In genomic region chr21:38269567-38269917, GRCh38 we compare ENCODE assay signal across 10 cellular contexts. TPM values are rescaled to one million over a fixed set of nuclear protein-coding genes. Genes with fewer than 3 reads are reported as not detected.
DNase-seq lines count a peak whose midpoint lies in the region; ATAC-seq and TF ChIP-seq lines count a peak whose summit lies in the region.
"Had no signal": no experiment of that assay in that cellular context is flagged by ENCODE, and none has a peak within 500 bp of the region (broad histone marks: within the 10 kb centered on the region; RNA-seq: fewer than 3 reads in every experiment).

No MANE protein-coding gene starts in this region.

- dilution Hi-C loops in mammary epithelial cell (cut with HindIII; ENCODE audit: low sequenced_read_pairs), result no loop called here

- H3K9me3 ChIP-seq in breast epithelium (no peaks in the 10 kb centered on the region), mammary epithelial cell (replicated peaks; ENCODE audit: insufficient read depth, low read length) (no peaks in the 10 kb centered on the region)
- no peaks in the 10 kb centered on the region for H3K9me3 ChIP-seq in CD4-positive, alpha-beta memory T cell (ENCODE audit: control insufficient read depth in 1 of 2, low read length in 2 of 2)
- no peaks in the 10 kb centered on the region for H3K9me3 ChIP-seq in CD8-positive, alpha-beta T cell (ENCODE audit: low read length)

- H3K4me3 ChIP-seq in breast epithelium (no peak overlapping the region), mammary epithelial cell (replicated peaks in 1 of 3; ENCODE audit: insufficient read depth in 1 of 3, low read depth in 2 of 3, low read length in 3 of 3) (no peak overlapping the region)
- H3K4me3 ChIP-seq in CD4-positive, alpha-beta memory T cell (ENCODE audit: low read length in 2 of 2), result no peak overlapping the region
- H3K4me3 ChIP-seq in CD8-positive, alpha-beta T cell (ENCODE audit: low read depth, low read length), result no peak overlapping the region

- BruUV-seq in mammary epithelial cell (replicated peaks; lab: Mats Ljungman, UMichigan), result no TSS peak

- H3K27ac ChIP-seq in breast epithelium (peak overlapping the region; percentile 48 to 67), mammary epithelial cell (ENCODE audit: insufficient read depth, low read depth, low read length) (no peak overlapping the region)
- no peak overlapping the region for H3K27ac ChIP-seq in CD4-positive, alpha-beta memory T cell (ENCODE audit: low read depth, low read length)
- no peak overlapping the region for H3K27ac ChIP-seq in CD8-positive, alpha-beta T cell (ENCODE audit: low read depth, low read length)

- no peaks in the 10 kb centered on the region for H3K4me1 ChIP-seq in breast epithelium
- H3K4me1 ChIP-seq in mammary epithelial cell (ENCODE audit: insufficient read depth, low read length), result peaks cover 56% of the 10 kb centered on the region
- no peaks in the 10 kb centered on the region for H3K4me1 ChIP-seq in CD4-positive, alpha-beta memory T cell (ENCODE audit: insufficient read depth, low read length)
- no peaks in the 10 kb centered on the region for H3K4me1 ChIP-seq in CD8-positive, alpha-beta T cell (ENCODE audit: insufficient read depth, low read length)

- H3K36me3 Mint-ChIP-seq in WTC11, result no peaks in the 10 kb centered on the region
- no peaks in the 10 kb centered on the region for H3K36me3 Mint-ChIP-seq in CD4-positive, alpha-beta memory T cell
- H3K36me3 Mint-ChIP-seq in CD8-positive, alpha-beta T cell, result no peaks in the 10 kb centered on the region
- H3K36me3 Mint-ChIP-seq: naive thymus-derived CD8-positive, alpha-beta T cell had no signal

- WGBS in mammary epithelial cell (ENCODE audit: low coverage, missing lambda C conversion rate), result 98% methylated on average over 2 of the region's 2 CpGs

- in situ Hi-C loops in mammary epithelial cell (cut with MboI; ENCODE audit: low sequenced_read_pairs in 2 of 2) (no loop called here), KBM-7 (cut with MboI; ENCODE audit: low pct_unique_long_range_greater_than_20kb, low sequenced_read_pairs) (no loop called here)

- H3K36me3 ChIP-seq in breast epithelium (no peaks in the 10 kb centered on the region), mammary epithelial cell (ENCODE audit: insufficient read depth, low read length) (no peaks in the 10 kb centered on the region)
- no peaks in the 10 kb centered on the region for H3K36me3 ChIP-seq in CD4-positive, alpha-beta memory T cell (ENCODE audit: insufficient read depth, low read length)
- no peaks in the 10 kb centered on the region for H3K36me3 ChIP-seq in CD8-positive, alpha-beta T cell (ENCODE audit: insufficient read depth, low read length)

- H3K4me2 ChIP-seq in mammary epithelial cell (ENCODE audit: insufficient read depth, low read depth, low read length), result no peak overlapping the region

- no peak overlapping the region for H3K27ac Mint-ChIP-seq in WTC11
- H3K27ac Mint-ChIP-seq in CD4-positive, alpha-beta memory T cell, result peak overlapping the region in 1 of 7 donors; percentile 16
- no peak overlapping the region for H3K27ac Mint-ChIP-seq in CD8-positive, alpha-beta T cell
- H3K27ac Mint-ChIP-seq: naive thymus-derived CD8-positive, alpha-beta T cell had no signal

- peaks cover 6% of the 10 kb centered on the region; the same call in 1 of the 2 replicates for H3K9me3 Mint-ChIP-seq in WTC11
- H3K9me3 Mint-ChIP-seq in CD4-positive, alpha-beta memory T cell, result peaks cover 0 to 2% (median 0%) of the 10 kb centered on the region in 8 donors
- no peaks in the 10 kb centered on the region for H3K9me3 Mint-ChIP-seq in CD8-positive, alpha-beta T cell
- H3K9me3 Mint-ChIP-seq: naive thymus-derived CD8-positive, alpha-beta T cell had no signal

- H3K27me3 Mint-ChIP-seq in WTC11 (ENCODE audit: low read depth), result no peaks in the 10 kb centered on the region; the same call in 1 of the 2 replicates
- peaks cover 0 to 4% of the 10 kb centered on the region in 2 donors for H3K27me3 Mint-ChIP-seq in CD4-positive, alpha-beta memory T cell
- peaks cover 2% of the 10 kb centered on the region for H3K27me3 Mint-ChIP-seq in CD8-positive, alpha-beta T cell (ENCODE audit: low read depth)

- intact Hi-C loops in breast epithelium (cut with DNase I; ENCODE audit: low total_unique reads), result no loop called here
- intact Hi-C loops in mammary epithelial cell (cut with micrococcal nuclease), result no loop called here
- intact Hi-C loops in CD4-positive, alpha-beta memory T cell (cut with micrococcal nuclease), result no loop called here
- intact Hi-C loops in CD8-positive, alpha-beta T cell (cut with DNase I, micrococcal nuclease), result no loop called here

- no peak overlapping the region for H3K4me3 Mint-ChIP-seq in WTC11
- no peak overlapping the region for H3K4me3 Mint-ChIP-seq in CD4-positive, alpha-beta memory T cell
- no peak overlapping the region for H3K4me3 Mint-ChIP-seq in CD8-positive, alpha-beta T cell
- H3K4me3 Mint-ChIP-seq: naive thymus-derived CD8-positive, alpha-beta T cell had no signal

- peaks cover 75% of the 10 kb centered on the region for H3K79me2 ChIP-seq in mammary epithelial cell (ENCODE audit: insufficient read depth, low read length)

- no peak for DNase-seq in breast epithelium (ENCODE audit: low spot score in 2 of 2)
- DNase-seq in mammary epithelial cell, result no peak
- DNase-seq in WTC11 (ENCODE audit: low spot score), result no peak
- DNase-seq in NCI-H2107 (lab: John Stamatoyannopoulos, UW), result no peak
- no peak for DNase-seq in KBM-7
- no peak for DNase-seq in CD4-positive, alpha-beta memory T cell
- no peak for DNase-seq in CD8-positive, alpha-beta T cell
- DNase-seq: head of caudate nucleus; naive thymus-derived CD8-positive, alpha-beta T cell had no signal

- H3K4me1 Mint-ChIP-seq in WTC11, result peaks cover 3% of the 10 kb centered on the region
- peaks cover 0 to 6% (median 0%) of the 10 kb centered on the region in 4 donors for H3K4me1 Mint-ChIP-seq in CD4-positive, alpha-beta memory T cell
- no peaks in the 10 kb centered on the region for H3K4me1 Mint-ChIP-seq in CD8-positive, alpha-beta T cell (ENCODE audit: low read depth)
- H3K4me1 Mint-ChIP-seq: naive thymus-derived CD8-positive, alpha-beta T cell had no signal

- CTCF ChIA-PET in mammary epithelial cell (lab: Charles Lee; ENCODE audit: low non-redundant PET), result no interaction called here
- CTCF ChIA-PET in WTC11 (lab: Charles Lee), result interaction anchor here (0.6 to 1.1 kb wide), 4 partner anchors 50 to 99 kb away, joined by 3 to 4 read pairs (median 3); no protein-coding TSS in a partner anchor
- CTCF ChIA-PET in CD4-positive, alpha-beta memory T cell (lab: Charles Lee; ENCODE audit: partially characterized antibody), result no interaction called here
- CTCF ChIA-PET in CD8-positive, alpha-beta T cell (lab: Charles Lee), result no interaction called here

- H2AFZ ChIP-seq in mammary epithelial cell (ENCODE audit: low read depth, low read length), result no peak overlapping the region

- POLR2A ChIA-PET in WTC11 (lab: Charles Lee), result no interaction called here
- POLR2A ChIA-PET in CD4-positive, alpha-beta memory T cell (lab: Charles Lee; ENCODE audit: partially characterized antibody), result no interaction called here
- POLR2A ChIA-PET in CD8-positive, alpha-beta T cell (lab: Charles Lee), result no interaction called here

- H3K9ac ChIP-seq in mammary epithelial cell (ENCODE audit: insufficient read depth, low read length), result no peak overlapping the region

- H3K27me3 ChIP-seq in breast epithelium (no peaks in the 10 kb centered on the region), mammary epithelial cell (ENCODE audit: insufficient read depth, low read length) (no peaks in the 10 kb centered on the region)
- H3K27me3 ChIP-seq in CD4-positive, alpha-beta memory T cell (ENCODE audit: insufficient read depth, low read length), result no peaks in the 10 kb centered on the region
- no peaks in the 10 kb centered on the region for H3K27me3 ChIP-seq in CD8-positive, alpha-beta T cell (ENCODE audit: insufficient read depth, low read length)

- TF ChIP-seq POLR2A in breast epithelium (IDR thresholded peaks at IDR 0.05), result no peak

- H4K20me1 ChIP-seq in mammary epithelial cell (ENCODE audit: insufficient read depth, low read length), result no peaks in the 10 kb centered on the region

- no peak for TF ChIP-seq CTCF in breast epithelium (IDR thresholded peaks at IDR 0.05)
- TF ChIP-seq CTCF in mammary epithelial cell (conservative IDR thresholded peaks at IDR 0.05 in 1 of 2, IDR thresholded peaks at IDR 0.05 in 1 of 2; ENCODE audit: extremely low read depth in 1 of 2, insufficient read depth in 1 of 2, low read depth in 1 of 2, low read length in 2 of 2), result no peak
- no peak for TF ChIP-seq CTCF in WTC11 (IDR thresholded peaks at IDR 0.05)
- TF ChIP-seq CTCF in CD8-positive, alpha-beta T cell (IDR thresholded peaks at IDR 0.05), result no peak

- ATAC-seq in HG02840 (IDR thresholded peaks at IDR 0.05; ENCODE audit: low FRiP score, unreplicated experiment), result peak; percentile 73
- no peak for ATAC-seq in WTC11
- no peak for ATAC-seq in CD8-positive, alpha-beta T cell
- ATAC-seq: naive thymus-derived CD8-positive, alpha-beta T cell had no signal

TF ChIP-seq in WTC11, 78 proteins besides CTCF, POLR2A, EP300 and RAD21 (continues in another document):
- TF ChIP-seq NR1H2 (CRISPR knock-in tag; IDR thresholded peaks at IDR 0.05) (no peak), OVOL2 (CRISPR knock-in tag; IDR thresholded peaks at IDR 0.05; ENCODE audit: borderline replicate concordance) (no peak)
- TF ChIP-seq, protein P1, sequence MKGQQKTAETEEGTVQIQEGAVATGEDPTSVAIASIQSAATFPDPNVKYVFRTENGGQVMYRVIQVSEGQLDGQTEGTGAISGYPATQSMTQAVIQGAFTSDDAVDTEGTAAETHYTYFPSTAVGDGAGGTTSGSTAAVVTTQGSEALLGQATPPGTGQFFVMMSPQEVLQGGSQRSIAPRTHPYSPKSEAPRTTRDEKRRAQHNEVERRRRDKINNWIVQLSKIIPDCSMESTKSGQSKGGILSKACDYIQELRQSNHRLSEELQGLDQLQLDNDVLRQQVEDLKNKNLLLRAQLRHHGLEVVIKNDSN (CRISPR knock-in tag; IDR thresholded peaks at IDR 0.05), result no peak

RNA-seq across cellular contexts. Expression of gene KCNJ15, which starts 12.8 kb away (rescaled TPM):
- 1 to 10 TPM in 1 of 3 donors, under 1 TPM in 2; 0.80 to 6.9 (median 0.98) TPM for total RNA-seq in breast epithelium
- total RNA-seq in mammary epithelial cell, result 10 to 100 TPM in 1 of 2 donors, under 1 TPM in 1; 0.83 to 11.7 TPM
- 58.5 TPM for polyA plus RNA-seq in mammary epithelial cell
- 120 TPM for polyA minus RNA-seq in mammary epithelial cell
- total RNA-seq in WTC11 (2021), result 0.14 to 0.57 TPM in 2 of 3 replicates, not detected in the other
- 1 to 10 TPM in 1 of 2 experiments, under 1 TPM in 1; 0.17 to 1.1 TPM for total RNA-seq in CD4-positive, alpha-beta memory T cell
- under 1 TPM; 0.47 to 0.55 TPM for polyA plus RNA-seq in CD4-positive, alpha-beta memory T cell
- total RNA-seq in CD8-positive, alpha-beta T cell, result not detected
- total RNA-seq: naive thymus-derived CD8-positive, alpha-beta T cell had no signal
- polyA plus RNA-seq: naive thymus-derived CD8-positive, alpha-beta T cell had no signal

Comparison
In these comparisons a context has a peak if more than half of its experiments do, and no peak if none do; other contexts are left out.
1. H3K27ac ChIP-seq: peak in breast epithelium (2 of 2); none in mammary epithelial cell (single experiment), CD4-positive, alpha-beta memory T cell (single experiment) and CD8-positive, alpha-beta T cell (single experiment).